ENCODE assay signal across 15 cellular contexts in the genomic region with DNA sequence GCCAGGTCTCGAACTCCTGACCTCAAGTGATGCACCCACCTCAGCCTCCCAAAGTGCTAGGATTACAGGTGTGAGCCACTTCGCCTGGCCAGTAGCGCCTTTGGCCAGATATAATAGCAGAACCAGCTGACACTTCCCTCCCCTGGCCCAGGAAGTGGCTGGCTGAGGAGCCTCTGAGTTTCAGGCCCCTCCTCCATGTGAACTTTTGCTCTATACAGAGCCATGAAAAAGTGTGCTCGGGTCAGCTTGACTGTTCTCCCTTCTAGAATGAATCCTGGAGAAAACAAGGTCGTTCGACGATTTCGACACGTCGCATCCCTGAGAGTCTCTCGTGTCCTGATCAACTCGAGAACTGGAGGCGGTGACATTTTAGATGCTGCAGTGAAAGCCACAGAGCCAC. TPM values are rescaled to one million over a fixed set of nuclear protein-coding genes. Genes with fewer than 3 reads are reported as not detected.
DNase-seq lines count a peak whose midpoint lies in the region; ATAC-seq and TF ChIP-seq lines count a peak whose summit lies in the region.
"Had no signal": no experiment of that assay in that cellular context is flagged by ENCODE, and none has a peak within 500 bp of the region (broad histone marks: within the 10 kb centered on the region; RNA-seq: fewer than 3 reads in every experiment).

No MANE protein-coding gene starts in this region.

- DNase-seq in cardiac muscle cell (ENCODE audit: low read depth in 1 of 2, low spot score in 1 of 2) = no peak
- DNase-seq in heart right ventricle = no peak
- no peak for DNase-seq in RWPE1 (ENCODE audit: low spot score)
- no peak for DNase-seq in endodermal cell
- no peak for DNase-seq in PC-3
- DNase-seq in testis = no peak
- DNase-seq: CD8-positive, alpha-beta T cell; NCI-H446 treated with DMSO at 0.1 percent for 48 hours; NK-92 treated with Interleukin-12 subunit alpha and Interleukin-12 subunit beta, amount 100 ng/mL, for 24 hours had no signal

- WGBS in heart right ventricle, 2 donors = 84 to 87% methylated on average over 13 of the region's 13 CpGs
- WGBS in endodermal cell (ENCODE audit: insufficient coverage in 1 of 2, insufficient read length in 1 of 2), 2 experiments = 93 to 94% methylated on average over 13 of the region's 13 CpGs
- WGBS in testis, 2 donors = 85 to 88% methylated on average over 13 of the region's 13 CpGs

- H3K27me3 Mint-ChIP-seq in endodermal cell (ENCODE audit: insufficient read depth) = no peaks in the 10 kb centered on the region
- H3K27me3 Mint-ChIP-seq: IgD-negative memory B cell had no signal

- H3K4me1 Mint-ChIP-seq in endodermal cell = peaks cover 10% of the 10 kb centered on the region

- CTCF ChIA-PET in RWPE1 (lab: Yijun Ruan, JAX) = interaction anchor here (0.6 to 2.6 kb wide), 11 partner anchors 8 to 242 kb away, joined by 3 to 16 read pairs (median 4); partner anchors contain the start of genes ENDOG and ZDHHC12
- CTCF ChIA-PET in PC-3 (lab: Charles Lee) = no interaction called here

- no peaks in the 10 kb centered on the region for H3K9me3 Mint-ChIP-seq in endodermal cell
- H3K9me3 Mint-ChIP-seq: CD8-positive, alpha-beta T cell; IgD-negative memory B cell had no signal

- intact Hi-C loops in heart right ventricle (cut with DNase I) = no loop called here
- intact Hi-C loops in PC-3 (cut with micrococcal nuclease) = no loop called here
- intact Hi-C loops in testis (cut with DNase I; ENCODE audit: low total_unique reads) = no loop called here

- ATAC-seq in heart right ventricle (no peak), PC-3 (no peak), GM21786 (IDR thresholded peaks at IDR 0.05; ENCODE audit: unreplicated experiment) (no peak)
- ATAC-seq: CD8-positive, alpha-beta T cell had no signal

- H3K4me3 Mint-ChIP-seq in endodermal cell = no peak overlapping the region
- H3K4me3 Mint-ChIP-seq: CD8-positive, alpha-beta T cell; IgD-negative memory B cell had no signal

- no TSS peak for BruUV-seq in PC-3 (replicated peaks; lab: Mats Ljungman, UMichigan)

- no peaks in the 10 kb centered on the region for H3K9me2 ChIP-seq in PC-3 (replicated peaks; ENCODE audit: low read length)

- H3K27ac Mint-ChIP-seq in endodermal cell = peak overlapping the region; percentile 66
- H3K27ac Mint-ChIP-seq: CD8-positive, alpha-beta T cell; IgD-negative memory B cell had no signal

- POLR2A ChIA-PET in RWPE1 (lab: Yijun Ruan, JAX; ENCODE audit: low non-redundant PET) = interaction anchor here (0.7 kb wide), 1 partner anchor 16 kb away, joined by 3 read pairs; no protein-coding TSS in a partner anchor
- POLR2A ChIA-PET in PC-3 (lab: Charles Lee; ENCODE audit: unreplicated experiment) = no interaction called here

- H3K27me3 ChIP-seq in cardiac muscle cell (no peaks in the 10 kb centered on the region), heart right ventricle (no peaks in the 10 kb centered on the region), endodermal cell (ENCODE audit: control insufficient read depth, insufficient read depth, low read length, poor library complexity, severe bottlenecking) (no peaks in the 10 kb centered on the region), PC-3 (ENCODE audit: low read length) (no peaks in the 10 kb centered on the region), testis (no peaks in the 10 kb centered on the region)
- H3K27me3 ChIP-seq: BLaER1, MG63, SJSA1 had no signal

- no peaks in the 10 kb centered on the region for H3K9me3 ChIP-seq in cardiac muscle cell (ENCODE audit: low read depth)
- H3K9me3 ChIP-seq in heart right ventricle = no peaks in the 10 kb centered on the region
- no peaks in the 10 kb centered on the region for H3K9me3 ChIP-seq in endodermal cell (ENCODE audit: control insufficient read depth, low read length)
- H3K9me3 ChIP-seq in PC-3 (ENCODE audit: low read length) = no peaks in the 10 kb centered on the region
- H3K9me3 ChIP-seq in testis = no peaks in the 10 kb centered on the region
- H3K9me3 ChIP-seq: BLaER1, MG63, SJSA1 had no signal

- TF ChIP-seq CTCF in cardiac muscle cell (IDR thresholded peaks at IDR 0.05; ENCODE audit: low read depth, low read length) (no peak), heart right ventricle (IDR thresholded peaks at IDR 0.05) (no peak), RWPE1 (conservative IDR thresholded peaks at IDR 0.05; ENCODE audit: low read depth) (no peak), endodermal cell (conservative IDR thresholded peaks at IDR 0.05) (no peak), PC-3 (conservative IDR thresholded peaks at IDR 0.05; ENCODE audit: low read depth, low read length) (no peak), testis (IDR thresholded peaks at IDR 0.05) (no peak)

- H3K4me3 ChIP-seq in cardiac muscle cell = no peak overlapping the region
- no peak overlapping the region for H3K4me3 ChIP-seq in heart right ventricle
- no peak overlapping the region for H3K4me3 ChIP-seq in endodermal cell (ENCODE audit: low read length)
- H3K4me3 ChIP-seq in PC-3 (ENCODE audit: low read length) = no peak overlapping the region
- no peak overlapping the region for H3K4me3 ChIP-seq in testis
- H3K4me3 ChIP-seq: BLaER1, GM23248, MG63, SJSA1 had no signal

- TF ChIP-seq POLR2A in testis (IDR thresholded peaks at IDR 0.05) = no peak

- peaks cover 23% of the 10 kb centered on the region for H3K36me3 Mint-ChIP-seq in endodermal cell (ENCODE audit: low read depth)

- H3F3A ChIP-seq in PC-3 (ENCODE audit: low read length, unreplicated experiment) = no peaks in the 10 kb centered on the region

- H3K27ac ChIP-seq in cardiac muscle cell (peak overlapping the region; percentile 76), heart right ventricle (no peak overlapping the region), RWPE1 (peak overlapping the region; percentile 29), endodermal cell (ENCODE audit: low read depth, low read length) (no peak overlapping the region), PC-3 (ENCODE audit: low read length) (no peak overlapping the region), testis (no peak overlapping the region)
- H3K27ac ChIP-seq: BLaER1, GM23248, SJSA1 had no signal

- H3K4me1 ChIP-seq in cardiac muscle cell (ENCODE audit: low read depth) = no peaks in the 10 kb centered on the region
- H3K4me1 ChIP-seq in heart right ventricle = peaks cover 0 to 9% (median 0%) of the 10 kb centered on the region in 9 donors
- H3K4me1 ChIP-seq in endodermal cell (ENCODE audit: control insufficient read depth, insufficient read depth, low read length) = no peaks in the 10 kb centered on the region
- H3K4me1 ChIP-seq in PC-3 (ENCODE audit: insufficient read depth, low read length) = no peaks in the 10 kb centered on the region
- no peaks in the 10 kb centered on the region for H3K4me1 ChIP-seq in testis
- H3K4me1 ChIP-seq: SJSA1 had no signal

- H3K9ac ChIP-seq in endodermal cell (ENCODE audit: extremely low read depth, low read length, poor library complexity, severe bottlenecking) (no peak overlapping the region), PC-3 (ENCODE audit: low read length) (no peak overlapping the region)
- H3K9ac ChIP-seq: BLaER1, GM23248 had no signal

- no peaks in the 10 kb centered on the region for H3K36me3 ChIP-seq in cardiac muscle cell
- H3K36me3 ChIP-seq in heart right ventricle = peaks cover 0 to 74% (median 12%) of the 10 kb centered on the region in 9 donors
- peaks cover 17% of the 10 kb centered on the region for H3K36me3 ChIP-seq in endodermal cell (ENCODE audit: control insufficient read depth, insufficient read depth, low read length)
- H3K36me3 ChIP-seq in PC-3 (ENCODE audit: low read depth, low read length) = no peaks in the 10 kb centered on the region
- H3K36me3 ChIP-seq in testis (ENCODE audit: low read depth, missing control alignments) = no peaks in the 10 kb centered on the region
- H3K36me3 ChIP-seq: SJSA1 had no signal

- no peaks in the 10 kb centered on the region for H4K20me1 ChIP-seq in PC-3 (ENCODE audit: low read length)
- H4K20me1 ChIP-seq: BLaER1 had no signal

- no peaks in the 10 kb centered on the region for H3K79me2 ChIP-seq in PC-3 (ENCODE audit: low read length)

- no peak overlapping the region for H3K4me2 ChIP-seq in PC-3 (ENCODE audit: low read length)
- H3K4me2 ChIP-seq: BLaER1 had no signal

- H2AFZ ChIP-seq in PC-3 (ENCODE audit: low read length) = no peak overlapping the region

RNA-seq across cellular contexts. Expression of gene ZDHHC12, which starts 8.6 kb away (rescaled TPM):
- total RNA-seq in cardiac muscle cell (58.7 and 87.1 TPM in 2 replicates), heart right ventricle (10 to 100 TPM in 2 of 10 donors, 1 to 10 TPM in 8; 4.1 to 22.5 (median 6.0) TPM), endodermal cell (10 to 100 TPM; 50.5 to 59.6 TPM), PC-3 (2014; rRNA removed) (82.4 and 86.1 TPM in 2 replicates), testis (10 to 100 TPM; 36.4 to 57.5 TPM)
- polyA plus RNA-seq in cardiac muscle cell (47.4 and 68.3 TPM in 2 replicates), heart right ventricle (10 to 100 TPM; 15.2 to 36.6 TPM), testis (ENCODE audit: insufficient read depth, low read depth, low replicate concordance) (39.3 TPM)
- polyA plus RNA-seq in endodermal cell (2013, experiment 1 of 2) = 27.6 TPM
- 26.7 TPM for polyA plus RNA-seq in endodermal cell (2013, experiment 2 of 2)

RNA-seq across cellular contexts. Expression of gene PKN3, which starts 30.3 kb away (rescaled TPM):
- total RNA-seq in cardiac muscle cell (13.8 and 17.9 TPM in 2 replicates), heart right ventricle (1 to 10 TPM; 3.7 to 8.9 (median 4.7) TPM), endodermal cell (10 to 100 TPM; 26.0 to 27.2 TPM), PC-3 (2014; rRNA removed) (7.8 and 9.4 TPM in 2 replicates), testis (1 to 10 TPM; 3.6 to 7.2 TPM)
- polyA plus RNA-seq in cardiac muscle cell (13.4 and 13.5 TPM in 2 replicates), heart right ventricle (10 to 100 TPM; 10.6 to 12.7 TPM), testis (ENCODE audit: insufficient read depth, low read depth, low replicate concordance) (4.2 TPM)
- 17.5 TPM for polyA plus RNA-seq in endodermal cell (2013, experiment 1 of 2)
- polyA plus RNA-seq in endodermal cell (2013, experiment 2 of 2) = 17.8 TPM

RNA-seq across cellular contexts. Expression of gene ZER1, which starts 39.2 kb away (rescaled TPM):
- total RNA-seq in cardiac muscle cell = 89.6 and 94.1 TPM in 2 replicates
- polyA plus RNA-seq in cardiac muscle cell = 74.1 and 84.7 TPM in 2 replicates
- 10 to 100 TPM; 51.8 to 71.1 (median 60.9) TPM for total RNA-seq in heart right ventricle
- polyA plus RNA-seq in heart right ventricle = 10 to 100 TPM; 24.3 to 36.3 TPM
- total RNA-seq in endodermal cell = 10 to 100 TPM; 33.0 to 33.8 TPM
- polyA plus RNA-seq in endodermal cell (2013, experiment 1 of 2) = 23.8 TPM
- polyA plus RNA-seq in endodermal cell (2013, experiment 2 of 2) = 22.5 TPM
- 14.8 and 20.6 TPM in 2 replicates for total RNA-seq in PC-3 (2014; rRNA removed)
- 100 to 1,000 TPM in 1 of 2 donors, 10 to 100 TPM in 1; 96.8 to 112 TPM for total RNA-seq in testis
- 118 TPM for polyA plus RNA-seq in testis (ENCODE audit: insufficient read depth, low read depth, low replicate concordance)

RNA-seq across cellular contexts. Expression of gene SET, which starts 43.6 kb away (rescaled TPM):
- total RNA-seq in cardiac muscle cell (335 and 481 TPM in 2 replicates), heart right ventricle (100 to 1,000 TPM; 183 to 228 (median 202) TPM), endodermal cell (100 to 1,000 TPM; 762 to 795 TPM), PC-3 (2014; rRNA removed) (647 and 709 TPM in 2 replicates), testis (100 to 1,000 TPM; 113 to 142 TPM)
- polyA plus RNA-seq in cardiac muscle cell (227 and 262 TPM in 2 replicates), heart right ventricle (100 to 1,000 TPM in 1 of 2 donors, 10 to 100 TPM in 1; 87.0 to 138 TPM), testis (ENCODE audit: insufficient read depth, low read depth, low replicate concordance) (159 TPM)
- 715 TPM for polyA plus RNA-seq in endodermal cell (2013, experiment 1 of 2)
- 707 TPM for polyA plus RNA-seq in endodermal cell (2013, experiment 2 of 2)

RNA-seq across cellular contexts. Expression of gene TBC1D13, which starts 54.5 kb away (rescaled TPM):
- total RNA-seq in cardiac muscle cell (24.6 and 26.6 TPM in 2 replicates), heart right ventricle (10 to 100 TPM; 15.0 to 21.3 (median 17.8) TPM), endodermal cell (10 to 100 TPM; 30.2 to 34.3 TPM), PC-3 (2014; rRNA removed) (15.0 and 18.8 TPM in 2 replicates), testis (10 to 100 TPM; 14.3 to 15.7 TPM)
- polyA plus RNA-seq in cardiac muscle cell (33.4 and 39.4 TPM in 2 replicates), heart right ventricle (10 to 100 TPM; 12.3 to 13.5 TPM), testis (ENCODE audit: insufficient read depth, low read depth, low replicate concordance) (15.5 TPM)
- polyA plus RNA-seq in endodermal cell (2013, experiment 1 of 2) = 30.9 TPM
- 27.1 TPM for polyA plus RNA-seq in endodermal cell (2013, experiment 2 of 2)

Comparison
In these comparisons a context has a peak if more than half of its experiments do, and no peak if none do; other contexts are left out.
1. H3K27ac ChIP-seq: peak in cardiac muscle cell (single experiment) and RWPE1 (single experiment); none in heart right ventricle (0 of 10), endodermal cell (single experiment), PC-3 (single experiment) and testis (0 of 2).